Comparison of ENCODE assay signal across 23 cellular contexts in the genomic region with DNA sequence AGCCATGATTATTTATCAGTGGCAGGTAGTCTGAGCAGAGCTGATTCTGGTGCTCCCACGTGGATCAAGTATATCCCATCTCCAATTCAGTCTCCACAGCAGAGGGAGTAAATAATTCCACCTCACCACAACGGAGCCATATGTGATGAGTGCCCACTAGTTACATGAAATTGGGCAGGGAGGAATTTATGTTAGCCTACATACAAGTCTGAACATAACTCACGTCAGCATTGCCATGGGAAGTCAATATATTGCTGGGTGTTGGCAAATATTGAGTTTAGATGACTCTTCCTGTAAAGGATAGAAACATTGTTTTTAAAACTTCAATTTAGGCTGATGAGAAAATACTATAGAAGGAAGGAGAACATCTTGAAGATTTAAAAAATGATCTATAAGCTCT.
"Had no signal": no experiment of that assay in that cellular context is flagged by ENCODE, and none has a peak within 500 bp of the region (broad histone marks: within the 10 kb centered on the region; RNA-seq: fewer than 3 reads in every experiment).

No MANE protein-coding gene starts in this region.

- H3K4me1 ChIP-seq: SJSA1 had no signal

- H3K27ac ChIP-seq: HL-60, SJSA1 had no signal

- H3K36me3 ChIP-seq: MG63, SJSA1 had no signal

- H3K4me3 ChIP-seq: MG63, SJSA1, SK-N-MC had no signal

- DNase-seq: KBM-7, MG63, NCI-H1092, NCI-H1105 treated with DMSO at 0.1 percent for 48 hours, NCI-H1417 treated with DMSO at 0.1 percent for 48 hours, NCI-H146, NCI-H1694 treated with DMSO at 0.1 percent for 48 hours, NCI-H1930, NCI-H2081, NCI-H2107, NCI-H2171, NCI-H226, NCI-H446, NCI-H510A, NCI-H524 treated with DMSO at 0.1 percent for 48 hours, NCI-H69, NCI-H774, Right ventricle myocardium superior, RPMI8226, SIG-M5 had no signal

- H3K9me3 ChIP-seq: MG63, SJSA1 had no signal

- H3K27me3 ChIP-seq: MG63, SJSA1 had no signal
